ENCODE assay signal across 7 cellular contexts in the genomic region with DNA sequence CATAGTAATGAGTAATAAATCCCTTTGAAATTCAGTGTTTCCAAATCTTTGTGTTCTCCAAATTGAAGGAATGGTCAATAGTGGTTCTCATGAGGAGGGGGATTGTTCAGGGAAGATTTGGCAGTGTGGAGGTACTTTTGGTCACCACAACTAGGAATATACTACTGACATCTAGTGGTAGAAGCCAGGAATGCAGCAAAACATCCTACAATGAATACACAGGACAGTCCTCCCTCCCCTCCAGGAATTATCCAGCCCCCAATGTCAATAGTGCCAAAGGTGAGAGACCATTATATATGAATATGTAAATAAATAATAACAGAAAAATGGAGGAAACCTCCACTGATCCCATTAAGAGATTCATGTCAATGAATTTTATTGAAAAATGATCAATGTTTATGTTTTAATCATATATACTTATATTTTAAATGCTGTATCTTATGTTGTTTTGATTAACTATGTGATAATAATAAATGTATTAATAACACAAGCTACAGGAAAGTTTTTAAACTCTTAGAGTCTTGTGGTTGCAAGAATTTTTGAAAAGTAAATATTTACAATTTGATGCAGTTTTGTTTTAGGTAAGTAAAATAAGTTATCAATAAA.
A peak's percentile ranks its signal among the peaks of the same experiment; 100 is the strongest.
DNase-seq lines count a peak whose midpoint lies in the region; ATAC-seq and TF ChIP-seq lines count a peak whose summit lies in the region.

No MANE protein-coding gene starts in this region.

- H3K27ac ChIP-seq in VCaP: no peak overlapping the region

- ATAC-seq in GM19023 (IDR thresholded peaks at IDR 0.05; ENCODE audit: unreplicated experiment): peak; percentile 67
- no peak for ATAC-seq in stimulated activated naive CD8-positive, alpha-beta T cell treated with anti-CD3 and anti-CD28 coated beads, Interleukin-15, Interleukin-2, amounts not matched to agents 100 U/mL and 50 U/mL, for 24 hours
- no peak for ATAC-seq in HG03457 (IDR thresholded peaks at IDR 0.05; ENCODE audit: unreplicated experiment)

- TF ChIP-seq CTCF in VCaP (conservative IDR thresholded peaks at IDR 0.05): peak; percentile 78

- DNase-seq in DMS 273 treated with DMSO at 0.1 percent for 48 hours (lab: John Stamatoyannopoulos, UW) (peak; percentile 13), NCI-H1105 treated with DMSO at 0.1 percent for 48 hours (lab: John Stamatoyannopoulos, UW) (peak; percentile 40), hepatic stellate cell (ENCODE audit: low spot score) (peak; percentile 33)
- DNase-seq in stimulated activated naive CD8-positive, alpha-beta T cell treated with anti-CD3 and anti-CD28 coated beads, Interleukin-15, Interleukin-2, amounts not matched to agents 100 U/mL and 50 U/mL, for 24 hours: peak; percentile 3
